ENCODE assay signal across 8 cellular contexts in genomic region chr9:130837002-130837511, GRCh38. TPM values are rescaled to one million over a fixed set of nuclear protein-coding genes. Genes with fewer than 3 reads are reported as not detected.
A peak's percentile ranks its signal among the peaks of the same experiment; 100 is the strongest.
DNase-seq lines count a peak whose midpoint lies in the region; ATAC-seq and TF ChIP-seq lines count a peak whose summit lies in the region.
"Had no signal": no experiment of that assay in that cellular context is flagged by ENCODE, and none has a peak within 500 bp of the region (broad histone marks: within the 10 kb centered on the region; RNA-seq: fewer than 3 reads in every experiment).

No MANE protein-coding gene starts in this region.

- H3K4me1 Mint-ChIP-seq in activated naive CD8-positive, alpha-beta T cell treated with anti-CD3 and anti-CD28 coated beads, Interleukin-2, amount 10 ng/mL, durations not matched to agents 7 days and 5 days, result peaks cover 19% of the 10 kb centered on the region
- peaks cover 47% of the 10 kb centered on the region for H3K4me1 Mint-ChIP-seq in stimulated activated naive CD8-positive, alpha-beta T cell treated with anti-CD3 and anti-CD28 coated beads, Interleukin-15, amount 100 ng/mL, for 72 hours

- peak overlapping the region; percentile 82 for H3K4me3 ChIP-seq in HFF-Myc (replicated peaks; ENCODE audit: low read depth, low read length)

- DNase-seq in HFF-Myc (ENCODE audit: extremely low read depth, low read depth), result no peak
- no peak for DNase-seq in activated naive CD8-positive, alpha-beta T cell treated with anti-CD3 and anti-CD28 coated beads, Interleukin-2, amount 10 ng/mL, durations not matched to agents 7 days and 5 days
- DNase-seq in inferior parietal cortex (ENCODE audit: extremely low spot score), result peak; percentile 71
- DNase-seq in stimulated activated naive CD8-positive, alpha-beta T cell treated with anti-CD3 and anti-CD28 coated beads, Interleukin-15, amount 100 ng/mL, for 72 hours, result no peak
- no peak for DNase-seq in NCI-H146 treated with DMSO at 0.1 percent for 48 hours (lab: John Stamatoyannopoulos, UW; ENCODE audit: unreplicated experiment)
- DNase-seq in NCI-H2171 (lab: John Stamatoyannopoulos, UW), result no peak
- DNase-seq: NCI-H1930 had no signal

- H3K36me3 Mint-ChIP-seq in activated naive CD8-positive, alpha-beta T cell treated with anti-CD3 and anti-CD28 coated beads, Interleukin-2, amount 10 ng/mL, durations not matched to agents 7 days and 5 days, result no peaks in the 10 kb centered on the region

- no peak for TF ChIP-seq CTCF in HFF-Myc (IDR thresholded peaks at IDR 0.05; ENCODE audit: low read depth, low read length, missing control alignments)

- H3K4me3 Mint-ChIP-seq in activated naive CD8-positive, alpha-beta T cell treated with anti-CD3 and anti-CD28 coated beads, Interleukin-2, amount 10 ng/mL, durations not matched to agents 7 days and 5 days, result peak overlapping the region; percentile 63
- H3K4me3 Mint-ChIP-seq in stimulated activated naive CD8-positive, alpha-beta T cell treated with anti-CD3 and anti-CD28 coated beads, Interleukin-15, amount 100 ng/mL, for 72 hours, result peak overlapping the region; percentile 67 to 73

- no peak overlapping the region for H3K27ac Mint-ChIP-seq in activated naive CD8-positive, alpha-beta T cell treated with anti-CD3 and anti-CD28 coated beads, Interleukin-2, amount 10 ng/mL, durations not matched to agents 7 days and 5 days
- H3K27ac Mint-ChIP-seq in stimulated activated naive CD8-positive, alpha-beta T cell treated with anti-CD3 and anti-CD28 coated beads, Interleukin-15, amount 100 ng/mL, for 72 hours, result peak overlapping the region in 1 of 2 donors; percentile 38

- H3K9me3 Mint-ChIP-seq in activated naive CD8-positive, alpha-beta T cell treated with anti-CD3 and anti-CD28 coated beads, Interleukin-2, amount 10 ng/mL, durations not matched to agents 7 days and 5 days, result no peaks in the 10 kb centered on the region
- no peaks in the 10 kb centered on the region for H3K9me3 Mint-ChIP-seq in stimulated activated naive CD8-positive, alpha-beta T cell treated with anti-CD3 and anti-CD28 coated beads, Interleukin-15, amount 100 ng/mL, for 72 hours

- POLR2A ChIA-PET in activated naive CD8-positive, alpha-beta T cell treated with anti-CD3 and anti-CD28 coated beads, Interleukin-2, amount 10 ng/mL, durations not matched to agents 7 days and 5 days (lab: Charles Lee), result no interaction called here

- peaks cover 4% of the 10 kb centered on the region for H3K27me3 Mint-ChIP-seq in activated naive CD8-positive, alpha-beta T cell treated with anti-CD3 and anti-CD28 coated beads, Interleukin-2, amount 10 ng/mL, durations not matched to agents 7 days and 5 days
- H3K27me3 Mint-ChIP-seq in stimulated activated naive CD8-positive, alpha-beta T cell treated with anti-CD3 and anti-CD28 coated beads, Interleukin-15, amount 100 ng/mL, for 72 hours, result no peaks in the 10 kb centered on the region

- no peak for ATAC-seq in activated naive CD8-positive, alpha-beta T cell treated with anti-CD3 and anti-CD28 coated beads, Interleukin-2, amount 10 ng/mL, durations not matched to agents 7 days and 5 days (ENCODE audit: low read depth)
- no peak for ATAC-seq in stimulated activated naive CD8-positive, alpha-beta T cell treated with anti-CD3 and anti-CD28 coated beads, Interleukin-15, amount 100 ng/mL, for 72 hours
- ATAC-seq in GM21423 (IDR thresholded peaks at IDR 0.05; ENCODE audit: unreplicated experiment), result no peak

RNA-seq across cellular contexts. Expression of gene ABL1, which starts 2.0 kb away (rescaled TPM):
- 10 to 100 TPM; 32.9 to 36.2 TPM for total RNA-seq in activated naive CD8-positive, alpha-beta T cell treated with anti-CD3 and anti-CD28 coated beads, Interleukin-2, amount 10 ng/mL, durations not matched to agents 7 days and 5 days

RNA-seq across cellular contexts. Expression of gene QRFP, which starts 59.6 kb away (rescaled TPM):
- total RNA-seq in activated naive CD8-positive, alpha-beta T cell treated with anti-CD3 and anti-CD28 coated beads, Interleukin-2, amount 10 ng/mL, durations not matched to agents 7 days and 5 days, result not detected
